ENCODE assay signal across 16 cellular contexts in the genomic region with DNA sequence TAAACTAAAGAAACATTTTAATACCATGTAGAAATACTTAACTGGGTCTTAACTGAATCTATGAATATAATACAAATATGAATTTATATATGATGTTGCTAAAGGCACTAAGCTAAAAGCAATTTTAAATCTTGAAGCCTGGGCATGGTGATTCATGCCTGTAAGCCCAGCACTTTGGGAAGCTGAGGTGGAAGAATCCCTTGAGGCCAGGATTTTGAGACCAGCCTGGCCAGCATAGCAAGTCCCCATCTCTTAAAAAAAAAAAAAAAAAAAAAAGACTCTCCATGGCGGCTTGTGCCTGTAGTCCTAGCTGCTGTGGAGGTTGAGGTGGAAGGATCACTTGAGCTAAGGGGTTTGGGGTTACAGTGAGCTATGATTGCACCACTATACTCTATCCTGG.
DNase-seq lines count a peak whose midpoint lies in the region; ATAC-seq and TF ChIP-seq lines count a peak whose summit lies in the region.
"Had no signal": no experiment of that assay in that cellular context is flagged by ENCODE, and none has a peak within 500 bp of the region (broad histone marks: within the 10 kb centered on the region; RNA-seq: fewer than 3 reads in every experiment).

No MANE protein-coding gene starts in this region.

- H3K27ac Mint-ChIP-seq in naive thymus-derived CD8-positive, alpha-beta T cell, result peak overlapping the region; percentile 0 to 89 (median 64)

- TF ChIP-seq POLR2A in uterus (IDR thresholded peaks at IDR 0.05), result no peak

- ATAC-seq in heart right ventricle, result peak in 1 of 8 donors; percentile 33
- no peak for ATAC-seq in Right ventricle myocardium inferior
- no peak for ATAC-seq in naive thymus-derived CD8-positive, alpha-beta T cell

- H3K36me3 ChIP-seq in heart right ventricle, result peaks cover 0 to 37% (median 0%) of the 10 kb centered on the region in 9 donors
- no peaks in the 10 kb centered on the region for H3K36me3 ChIP-seq in uterus

- TF ChIP-seq CTCF in heart right ventricle (IDR thresholded peaks at IDR 0.05), result no peak
- no peak for TF ChIP-seq CTCF in dorsolateral prefrontal cortex (IDR thresholded peaks at IDR 0.05 in 54 of 56, conservative IDR thresholded peaks at IDR 0.05 in 2 of 56; ENCODE audit: low read depth in 1 of 56, partially characterized antibody in 56 of 56)
- TF ChIP-seq CTCF in uterus (IDR thresholded peaks at IDR 0.05), result no peak
- no peak for TF ChIP-seq CTCF in RWPE1 (conservative IDR thresholded peaks at IDR 0.05; ENCODE audit: low read depth)

- peak overlapping the region in 2 of 10 donors; percentile 8 to 23 for H3K4me3 Mint-ChIP-seq in naive thymus-derived CD8-positive, alpha-beta T cell
- H3K4me3 Mint-ChIP-seq: neural crest cell had no signal

- peaks cover 0 to 55% (median 20%) of the 10 kb centered on the region in 9 donors for H3K4me1 ChIP-seq in heart right ventricle
- H3K4me1 ChIP-seq in uterus, result no peaks in the 10 kb centered on the region

- intact Hi-C loops in heart right ventricle (cut with DNase I) (no loop called here), Right ventricle myocardium inferior (cut with DNase I) (no loop called here), dorsolateral prefrontal cortex (cut with DNase I) (loop anchor here in 1 of 2 donors (10.0 kb wide), 2 partner anchors 49 to 159 kb away; no protein-coding TSS in a partner anchor), uterus (cut with DNase I; ENCODE audit: low total_unique reads) (no loop called here)

- H3K4me1 Mint-ChIP-seq in naive thymus-derived CD8-positive, alpha-beta T cell, result peaks cover 23 to 65% (median 52%) of the 10 kb centered on the region in 4 donors

- DNase-seq in heart right ventricle (no peak), Right ventricle myocardium inferior (ENCODE audit: missing footprints) (no peak), dorsolateral prefrontal cortex (no peak), uterus (no peak), cerebellum (ENCODE audit: low spot score) (no peak), RWPE1 (ENCODE audit: low spot score) (no peak), GM19240 (ENCODE audit: insufficient read length, low spot score) (no peak)
- DNase-seq in naive thymus-derived CD8-positive, alpha-beta T cell, result no peak
- DNase-seq: activated effector memory CD4-positive, alpha-beta T cell treated with anti-CD3 and anti-CD28 coated beads, Interleukin-2, amount 50 U/mL, for 16 hours; NCI-H1930; NCI-H510A treated with DMSO at 0.1 percent for 48 hours; stimulated activated CD4-positive, alpha-beta T cell treated with anti-CD3 and anti-CD28 coated beads, Interleukin-2, amount 100 ng/mL, for 48 hours; stimulated activated CD8-positive, alpha-beta memory T cell treated with anti-CD3 and anti-CD28 coated beads, Interleukin-4, amount 100 ng/mL, for 48 hours; testis had no signal

- CTCF ChIA-PET in RWPE1 (lab: Yijun Ruan, JAX), result no interaction called here

- H3K36me3 Mint-ChIP-seq in naive thymus-derived CD8-positive, alpha-beta T cell, result peaks cover 31 to 71% (median 48%) of the 10 kb centered on the region in 3 donors

- H3K9me3 Mint-ChIP-seq in naive thymus-derived CD8-positive, alpha-beta T cell, result peaks cover 0 to 31% (median 23%) of the 10 kb centered on the region in 9 donors
- H3K9me3 Mint-ChIP-seq: neural crest cell had no signal

- H3K27me3 Mint-ChIP-seq in naive thymus-derived CD8-positive, alpha-beta T cell, result no peaks in the 10 kb centered on the region

- no peak overlapping the region for H3K4me3 ChIP-seq in heart right ventricle
- H3K4me3 ChIP-seq in dorsolateral prefrontal cortex, result no peak overlapping the region
- no peak overlapping the region for H3K4me3 ChIP-seq in uterus
- H3K4me3 ChIP-seq: lung, testis had no signal

- H3K27me3 ChIP-seq in heart right ventricle, result no peaks in the 10 kb centered on the region
- H3K27me3 ChIP-seq in dorsolateral prefrontal cortex, result no peaks in the 10 kb centered on the region
- no peaks in the 10 kb centered on the region for H3K27me3 ChIP-seq in uterus
- H3K27me3 ChIP-seq: testis had no signal

- 96 to 100% methylated on average over 1 of the region's 1 CpG for WGBS in heart right ventricle, 2 donors

- peak overlapping the region in 7 of 10 donors; percentile 80 to 93 (median 85) for H3K27ac ChIP-seq in heart right ventricle
- peak overlapping the region in 43 of 59 donors; percentile 10 to 92 (median 84) for H3K27ac ChIP-seq in dorsolateral prefrontal cortex
- H3K27ac ChIP-seq in uterus, result peak overlapping the region; percentile 77 to 92
- H3K27ac ChIP-seq in RWPE1, result no peak overlapping the region

- H3K9me3 ChIP-seq in heart right ventricle (peaks cover 0 to 17% (median 0%) of the 10 kb centered on the region in 11 donors), uterus (no peaks in the 10 kb centered on the region)
- H3K9me3 ChIP-seq: testis had no signal

- POLR2A ChIA-PET in naive thymus-derived CD8-positive, alpha-beta T cell (lab: Charles Lee), result no interaction called here
- POLR2A ChIA-PET in RWPE1 (lab: Yijun Ruan, JAX; ENCODE audit: low non-redundant PET), result interaction anchor here (0.6 kb wide), 1 partner anchor 71 kb away, joined by 5 read pairs; no protein-coding TSS in a partner anchor
